In the genomic region with DNA sequence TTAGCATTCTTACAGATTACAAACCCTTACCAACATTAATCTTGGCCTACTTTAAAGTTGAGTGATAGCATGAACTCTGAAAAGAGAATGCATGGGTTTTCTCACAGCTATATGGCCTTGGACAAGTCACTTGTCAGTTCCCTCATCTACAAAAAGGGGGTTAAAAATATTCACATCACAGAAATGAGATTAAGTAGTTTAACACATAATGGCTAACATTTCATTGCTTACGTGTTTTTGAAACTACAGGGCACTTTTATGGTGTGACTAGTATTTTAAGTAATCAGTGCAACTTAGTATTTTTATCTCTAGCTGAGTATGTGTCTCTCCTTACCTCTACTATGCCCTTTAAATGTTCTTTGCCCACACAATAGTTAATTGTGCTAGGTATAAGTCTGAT, we compare ENCODE assay signal across 17 cellular contexts.
"Had no signal": no experiment of that assay in that cellular context is flagged by ENCODE, and none has a peak within 500 bp of the region (broad histone marks: within the 10 kb centered on the region; RNA-seq: fewer than 3 reads in every experiment).

No MANE protein-coding gene starts in this region.

- DNase-seq: activated CD8-positive, alpha-beta T cell treated with anti-CD3 and anti-CD28 coated beads for 36 hours; aorta; dorsolateral prefrontal cortex; erythroblast; hippocampal formation; nucleus accumbens; small intestine; stimulated activated CD4-positive, alpha-beta T cell treated with anti-CD3 and anti-CD28 coated beads, Interleukin-4, amount 100 ng/mL, for 24 hours; stimulated activated naive CD4-positive, alpha-beta T cell; T-helper 9 cell; trophoblast cell had no signal

- H3K9me3 Mint-ChIP-seq: activated T-helper 1 cell treated with anti-CD3 and anti-CD28 coated beads, Interleukin-12 subunit alpha, Interleukin-12 subunit beta, Interleukin-2, Interleukin-4 antibody, amounts not matched to agents 30 ng/mL and 10 ng/mL and 1 ng/mL, durations not matched to agents 14 hours and 24 hours and 36 hours; natural killer cell treated with Interleukin-12 subunit alpha and Interleukin-12 subunit beta and Interleukin-15 and Interleukin-18, amount 100 ng/mL, for 72 hours had no signal

- H3K27ac Mint-ChIP-seq: activated CD8-positive, alpha-beta T cell treated with anti-CD3 and anti-CD28 coated beads for 36 hours; activated T-helper 1 cell treated with anti-CD3 and anti-CD28 coated beads, Interleukin-12 subunit alpha, Interleukin-12 subunit beta, Interleukin-2, Interleukin-4 antibody, amounts not matched to agents 30 ng/mL and 10 ng/mL and 1 ng/mL, durations not matched to agents 14 hours and 24 hours and 36 hours; natural killer cell treated with Interleukin-12 subunit alpha and Interleukin-12 subunit beta and Interleukin-15 and Interleukin-18, amount 100 ng/mL, for 72 hours had no signal

- H3K27me3 ChIP-seq: breast epithelium, dorsolateral prefrontal cortex, right atrium auricular region, suprapubic skin had no signal

- H3K27me3 Mint-ChIP-seq: activated CD8-positive, alpha-beta T cell treated with anti-CD3 and anti-CD28 coated beads for 36 hours; natural killer cell treated with Interleukin-12 subunit alpha and Interleukin-12 subunit beta and Interleukin-15 and Interleukin-18, amount 100 ng/mL, for 72 hours had no signal

- H3K4me3 ChIP-seq: breast epithelium, dorsolateral prefrontal cortex, right atrium auricular region, suprapubic skin had no signal

- H3K36me3 ChIP-seq: breast epithelium had no signal

- FAIRE-seq: small intestine had no signal

- H3K9me3 ChIP-seq: breast epithelium, right atrium auricular region, suprapubic skin had no signal

- ATAC-seq: activated CD4-positive, CD25-positive, alpha-beta regulatory T cell treated with anti-CD3 and anti-CD28 coated beads, Interleukin-2, amount 50 U/mL, for 24 hours; activated CD8-positive, alpha-beta T cell treated with anti-CD3 and anti-CD28 coated beads for 36 hours; natural killer cell treated with Interleukin-12 subunit alpha and Interleukin-12 subunit beta and Interleukin-15 and Interleukin-18, amount 100 ng/mL, for 72 hours had no signal

- H3K4me1 ChIP-seq: breast epithelium, right atrium auricular region, suprapubic skin had no signal

- H3K4me3 Mint-ChIP-seq: activated CD8-positive, alpha-beta T cell treated with anti-CD3 and anti-CD28 coated beads for 36 hours; activated T-helper 1 cell treated with anti-CD3 and anti-CD28 coated beads, Interleukin-12 subunit alpha, Interleukin-12 subunit beta, Interleukin-2, Interleukin-4 antibody, amounts not matched to agents 30 ng/mL and 10 ng/mL and 1 ng/mL, durations not matched to agents 14 hours and 24 hours and 36 hours; natural killer cell treated with Interleukin-12 subunit alpha and Interleukin-12 subunit beta and Interleukin-15 and Interleukin-18, amount 100 ng/mL, for 72 hours had no signal

- H3K27ac ChIP-seq: breast epithelium, right atrium auricular region, suprapubic skin had no signal
